Comparison of ENCODE assay signal across 8 cellular contexts in genomic region chr14:30980106-30980704, GRCh38. TPM values are rescaled to one million over a fixed set of nuclear protein-coding genes. Genes with fewer than 3 reads are reported as not detected.
DNase-seq lines count a peak whose midpoint lies in the region; ATAC-seq and TF ChIP-seq lines count a peak whose summit lies in the region.
"Not testable (repeated sequence)": the region's sequence is repeated elsewhere in the genome, so short reads cannot be mapped to it uniquely, and the experiment has no call there.

No MANE protein-coding gene starts in this region.

- not testable (repeated sequence) for H3K9me1 ChIP-seq in IMR-90 (ENCODE audit: insufficient read depth, low read length)

- TF ChIP-seq CTCF in AG09319 (IDR thresholded peaks at IDR 0.05; ENCODE audit: low read depth, low read length) (peak; percentile 60), IMR-90 (conservative IDR thresholded peaks at IDR 0.05; ENCODE audit: low read depth, low read length) (peak; percentile 78), colonic mucosa (IDR thresholded peaks at IDR 0.05) (peak; percentile 54)

- H3K14ac ChIP-seq in IMR-90 (replicated peaks; ENCODE audit: low read depth, low read length), result not testable (repeated sequence)

- H3K27ac Mint-ChIP-seq in activated CD4-positive, alpha-beta T cell treated with anti-CD3 and anti-CD28 coated beads for 36 hours, result not testable (repeated sequence)

- H2BK5ac ChIP-seq in IMR-90 (ENCODE audit: low read depth, low read length, poor library complexity, severe bottlenecking), result not testable (repeated sequence)

- dilution Hi-C loops in IMR-90 (cut with HindIII; ENCODE audit: low sequenced_read_pairs, unreplicated experiment), result not testable (repeated sequence)

- H2AFZ ChIP-seq in IMR-90 (replicated peaks; ENCODE audit: low read length, poor library complexity), result not testable (repeated sequence)

- not testable (repeated sequence) for H2BK20ac ChIP-seq in IMR-90 (ENCODE audit: low read depth, low read length)

- peaks cover 3 to 43% of the 10 kb centered on the region in 2 experiments; a peak in 3 of 4 replicates for H3K79me1 ChIP-seq in IMR-90 (ENCODE audit: low read depth in 1 of 2, low read length in 2 of 2)

- not testable (repeated sequence) for H3K9me3 Mint-ChIP-seq in activated CD4-positive, alpha-beta T cell treated with anti-CD3 and anti-CD28 coated beads for 36 hours (ENCODE audit: low read depth)

- TF ChIP-seq RAD21 in IMR-90 (IDR thresholded peaks at IDR 0.05; ENCODE audit: low read length), result peak; percentile 75

- TF ChIP-seq POLR2A in IMR-90 (IDR thresholded peaks at IDR 0.05; ENCODE audit: low read depth, low read length), result not testable (repeated sequence)

- not testable (repeated sequence) for H3K4me3 Mint-ChIP-seq in activated CD4-positive, alpha-beta T cell treated with anti-CD3 and anti-CD28 coated beads for 36 hours

- in situ Hi-C loops in IMR-90 (cut with MboI; ENCODE audit: low sequenced_read_pairs), result loop anchor here (25.0 kb wide), 1 partner anchor 382 kb away; no protein-coding TSS in a partner anchor

- not testable (repeated sequence) for H2AK9ac ChIP-seq in IMR-90 (replicated peaks; ENCODE audit: low read depth, low read length, poor library complexity)

- not testable (repeated sequence) for BruUV-seq in IMR-90 (replicated peaks; lab: Mats Ljungman, UMichigan)

- not testable (repeated sequence) for H4K91ac ChIP-seq in IMR-90 (ENCODE audit: insufficient read depth, low read depth, low read length)

- H3K27ac ChIP-seq in IMR-90 (ENCODE audit: insufficient read depth, low read length); colonic mucosa: not testable (repeated sequence)

- POLR2A ChIA-PET in IMR-90 (lab: Charles Lee; ENCODE audit: unreplicated experiment), result not testable (repeated sequence)
- POLR2A ChIA-PET in activated CD4-positive, alpha-beta T cell treated with anti-CD3 and anti-CD28 coated beads for 36 hours (lab: Charles Lee), result interaction anchor here (0.7 kb wide), 1 partner anchor 10 kb away, joined by 3 read pairs; no protein-coding TSS in a partner anchor

- H3K4me3 ChIP-seq in IMR-90 (ENCODE audit: insufficient read depth, low read depth, low read length); colonic mucosa; skeletal muscle cell (ENCODE audit: low read depth, low read length): not testable (repeated sequence)

- not testable (repeated sequence) for H3K23ac ChIP-seq in IMR-90 (ENCODE audit: low read depth, low read length)

- H2BK120ac ChIP-seq in IMR-90 (ENCODE audit: low read depth, low read length), result not testable (repeated sequence)

- ATAC-seq in GM18517 (IDR thresholded peaks at IDR 0.05; ENCODE audit: unreplicated experiment), result peak; percentile 60
- ATAC-seq in IMR-90 (ENCODE audit: low read depth), result peak; percentile 90
- ATAC-seq in activated CD4-positive, alpha-beta T cell treated with anti-CD3 and anti-CD28 coated beads for 36 hours, result peak; percentile 84

- not testable (repeated sequence) for H3K56ac ChIP-seq in IMR-90 (ENCODE audit: extremely low read depth, insufficient read depth, low read length)

- not testable (repeated sequence) for H3K36me3 ChIP-seq in IMR-90 (ENCODE audit: control insufficient read depth, insufficient read depth, low read length); colonic mucosa

- intact Hi-C loops in IMR-90 (cut with micrococcal nuclease) (loop anchor here (1.0 to 10.0 kb wide), 3 partner anchors 102 to 377 kb away; partner anchors contain the start of gene HECTD1), colonic mucosa (cut with DNase I) (loop anchor here (5.0 kb wide), 1 partner anchor 102 kb away; no protein-coding TSS in a partner anchor)
- intact Hi-C loops in activated CD4-positive, alpha-beta T cell treated with anti-CD3 and anti-CD28 coated beads for 36 hours (cut with DNase I, micrococcal nuclease), result loop anchor here (1.0 to 2.0 kb wide), 2 partner anchors 102 to 377 kb away; no protein-coding TSS in a partner anchor

- H3K9ac ChIP-seq in IMR-90 (ENCODE audit: low read depth, low read length); colonic mucosa (ENCODE audit: low read depth in 2 of 2, low read length in 2 of 2): not testable (repeated sequence)

- not testable (repeated sequence) for H3K4ac ChIP-seq in IMR-90 (ENCODE audit: low read depth, low read length)

- H3K27me3 ChIP-seq in IMR-90 (ENCODE audit: control insufficient read depth, insufficient read depth, low read length); colonic mucosa: not testable (repeated sequence)

- not testable (repeated sequence) for H3K9me3 ChIP-seq in IMR-90 (ENCODE audit: control insufficient read depth, insufficient read depth, low read length); colonic mucosa

- H3K27me3 Mint-ChIP-seq in activated CD4-positive, alpha-beta T cell treated with anti-CD3 and anti-CD28 coated beads for 36 hours, result not testable (repeated sequence)

- H3K4me1 ChIP-seq in IMR-90 (ENCODE audit: control insufficient read depth, insufficient read depth, low read length); colonic mucosa: not testable (repeated sequence)

- H3K4me2 ChIP-seq in IMR-90 (ENCODE audit: low read depth, low read length), result not testable (repeated sequence)

- CTCF ChIA-PET in IMR-90 (lab: Yijun Ruan, JAX), result interaction anchor here (0.6 to 0.7 kb wide), 2 partner anchors 10 to 15 kb away, joined by 3 to 6 read pairs; no protein-coding TSS in a partner anchor
- CTCF ChIA-PET in activated CD4-positive, alpha-beta T cell treated with anti-CD3 and anti-CD28 coated beads for 36 hours (lab: Charles Lee), result interaction anchor here (0.6 to 4.4 kb wide), 16 partner anchors 10 to 405 kb away, joined by 3 to 23 read pairs (median 4); no protein-coding TSS in a partner anchor

- not testable (repeated sequence) for H2BK15ac ChIP-seq in IMR-90 (ENCODE audit: low read depth, low read length)

- H3K18ac ChIP-seq in IMR-90 (ENCODE audit: low read depth, low read length), result not testable (repeated sequence)

- WGBS in IMR-90 (ENCODE audit: extremely low coverage in 2 of 2, insufficient read length in 1 of 2), 2 experiments, result 92% methylated on average over 5 of the region's 13 CpGs; no CpG with 5 or more reads in 1 of the 2 experiments

- peaks cover 59% of the 10 kb centered on the region for H4K20me1 ChIP-seq in IMR-90 (ENCODE audit: insufficient read depth, low read length)

- not testable (repeated sequence) for H3K36me3 Mint-ChIP-seq in activated CD4-positive, alpha-beta T cell treated with anti-CD3 and anti-CD28 coated beads for 36 hours (ENCODE audit: low read depth)

- H2AK5ac ChIP-seq in IMR-90 (ENCODE audit: low read depth, low read length), result peak overlapping the region; percentile 62; the same call in 1 of the 2 replicates

- peaks cover 11% of the 10 kb centered on the region for H3K4me1 Mint-ChIP-seq in activated CD4-positive, alpha-beta T cell treated with anti-CD3 and anti-CD28 coated beads for 36 hours

- not testable (repeated sequence) for H4K5ac ChIP-seq in IMR-90 (ENCODE audit: low read depth, low read length)

- H4K8ac ChIP-seq in IMR-90 (ENCODE audit: low read depth in 2 of 2, low read length in 2 of 2), result not testable (repeated sequence)

- DNase-seq in AG09319 (ENCODE audit: extremely low read depth, low read depth) (peak; percentile 52), IMR-90 (peak; percentile 83), NCI-H748 (lab: John Stamatoyannopoulos, UW; ENCODE audit: unreplicated experiment) (peak; percentile 63), colonic mucosa (peak; percentile 45), inferior parietal cortex (ENCODE audit: extremely low spot score) (peak; percentile 66), skeletal muscle cell (ENCODE audit: low read depth) (peak; percentile 32)
- DNase-seq in activated CD4-positive, alpha-beta T cell treated with anti-CD3 and anti-CD28 coated beads for 36 hours, result peak; percentile 49

TF ChIP-seq in IMR-90, 13 proteins besides CTCF, POLR2A, EP300 and RAD21:
- TF ChIP-seq NFE2L2 (IDR thresholded peaks at IDR 0.05; ENCODE audit: low read depth, low read length) (0 out of 2 replicates have a peak, but pooled peaks have one; percentile 37), SMC3 (IDR thresholded peaks at IDR 0.05; ENCODE audit: low read depth, low read length) (peak; percentile 68)
TF ChIP-seq in IMR-90: peak in this region for 2; not testable (repeated sequence) for 11.

RNA-seq across cellular contexts. Expression of gene AP4S1, which starts 45.2 kb away (rescaled TPM):
- total RNA-seq in IMR-90 (2012; rRNA removed) (4.5 and 5.8 TPM in 2 replicates), colonic mucosa (1 to 10 TPM; 3.3 to 4.9 TPM)
- 2.5 and 2.7 TPM in 2 replicates for polyA plus RNA-seq in IMR-90 (2012; rRNA removed)
- polyA plus RNA-seq in IMR-90 (2012; cell fraction: cytosol; rRNA removed), result 0.98 and 1.5 TPM in 2 replicates
- 1.9 and 4.1 TPM in 2 replicates for polyA plus RNA-seq in IMR-90 (2012; cell fraction: nucleus; rRNA removed; ENCODE audit: low replicate concordance)
- total RNA-seq in activated CD4-positive, alpha-beta T cell treated with anti-CD3 and anti-CD28 coated beads for 36 hours, result 1 to 10 TPM; 4.0 to 5.9 TPM

RNA-seq across cellular contexts. Expression of gene STRN3, which starts 46.0 kb away (rescaled TPM):
- 66.9 and 78.7 TPM in 2 replicates for total RNA-seq in IMR-90 (2012; rRNA removed)
- polyA plus RNA-seq in IMR-90 (2012; rRNA removed), result 8.3 and 10.8 TPM in 2 replicates
- 1.9 and 2.4 TPM in 2 replicates for polyA plus RNA-seq in IMR-90 (2012; cell fraction: cytosol; rRNA removed)
- 3.3 and 21.0 TPM in 2 replicates for polyA plus RNA-seq in IMR-90 (2012; cell fraction: nucleus; rRNA removed; ENCODE audit: low replicate concordance)
- total RNA-seq in activated CD4-positive, alpha-beta T cell treated with anti-CD3 and anti-CD28 coated beads for 36 hours, result 10 to 100 TPM; 17.9 to 22.5 TPM
- 10 to 100 TPM; 23.6 to 41.1 TPM for total RNA-seq in colonic mucosa

Comparison
In these comparisons a context has a peak if more than half of its experiments do, and no peak if none do; other contexts are left out.
1. DNase-seq: peak in every context shown above with its lines; median percentile 83 in IMR-90; 66 in inferior parietal cortex; 63 in NCI-H748; 52 in AG09319; 49 in activated CD4-positive, alpha-beta T cell treated with anti-CD3 and anti-CD28 coated beads for 36 hours; 45 in colonic mucosa; 32 in skeletal muscle cell.